ENCODE assay signal across 15 cellular contexts in genomic region chr17:43702636-43703035, GRCh38. TPM values are rescaled to one million over a fixed set of nuclear protein-coding genes. Genes with fewer than 3 reads are reported as not detected.
A peak's percentile ranks its signal among the peaks of the same experiment; 100 is the strongest.
DNase-seq lines count a peak whose midpoint lies in the region; ATAC-seq and TF ChIP-seq lines count a peak whose summit lies in the region.
"Had no signal": no experiment of that assay in that cellular context is flagged by ENCODE, and none has a peak within 500 bp of the region (broad histone marks: within the 10 kb centered on the region; RNA-seq: fewer than 3 reads in every experiment).

No MANE protein-coding gene starts in this region.

- H3K79me2 ChIP-seq in PC-9 (ENCODE audit: low read depth) = no peaks in the 10 kb centered on the region

- H3K4me3 ChIP-seq in WERI-Rb-1 (ENCODE audit: low read depth, low read length) (no peak overlapping the region), upper lobe of right lung (no peak overlapping the region), PC-9 (no peak overlapping the region), suprapubic skin (no peak overlapping the region)

- H3K27ac ChIP-seq in WERI-Rb-1 = no peak overlapping the region
- H3K27ac ChIP-seq in upper lobe of right lung = no peak overlapping the region
- no peak overlapping the region for H3K27ac ChIP-seq in PC-9
- H3K27ac ChIP-seq in suprapubic skin = no peak overlapping the region

- intact Hi-C loops in upper lobe of right lung (cut with DNase I) = no loop called here
- intact Hi-C loops in PC-9 (cut with micrococcal nuclease; ENCODE audit: unreplicated experiment) = no loop called here

- ATAC-seq in upper lobe of right lung (peak; percentile 37), GM21381 (IDR thresholded peaks at IDR 0.05; ENCODE audit: unreplicated experiment) (no peak)
- ATAC-seq: sciatic nerve; stimulated activated naive B cell treated with anti-CD40 and anti-IgM and Interleukin-4, amounts not matched to agents 10 μg/mL and 1 μg/mL and 100 μg/mL, for 72 hours had no signal

- peaks cover 3% of the 10 kb centered on the region for H3K9me3 ChIP-seq in WERI-Rb-1 (ENCODE audit: severe bottlenecking)
- H3K9me3 ChIP-seq in upper lobe of right lung = no peaks in the 10 kb centered on the region
- H3K9me3 ChIP-seq in PC-9 (ENCODE audit: insufficient read depth, low read depth) = no peaks in the 10 kb centered on the region
- H3K9me3 ChIP-seq in suprapubic skin = no peaks in the 10 kb centered on the region

- 89% methylated on average over 4 of the region's 4 CpGs for WGBS in suprapubic skin

- H3K36me3 ChIP-seq in WERI-Rb-1 (no peaks in the 10 kb centered on the region), upper lobe of right lung (no peaks in the 10 kb centered on the region), PC-9 (ENCODE audit: low read depth) (no peaks in the 10 kb centered on the region), suprapubic skin (no peaks in the 10 kb centered on the region)

- POLR2A ChIA-PET in PC-9 (lab: Charles Lee; ENCODE audit: unreplicated experiment) = interaction anchor here (0.9 kb wide), 1 partner anchor 141 kb away, joined by 6 read pairs; no protein-coding TSS in a partner anchor

- H3K27me3 ChIP-seq in WERI-Rb-1 (ENCODE audit: insufficient read depth, low read depth, severe bottlenecking) (no peaks in the 10 kb centered on the region), upper lobe of right lung (peaks cover 4% of the 10 kb centered on the region), PC-9 (ENCODE audit: insufficient read depth, low read depth) (no peaks in the 10 kb centered on the region), suprapubic skin (peaks cover 14% of the 10 kb centered on the region)

- TF ChIP-seq POLR2A in suprapubic skin (IDR thresholded peaks at IDR 0.05) = no peak

- H3K9me2 ChIP-seq in PC-9 (ENCODE audit: insufficient read depth) = no peaks in the 10 kb centered on the region

- no peak for TF ChIP-seq CTCF in WERI-Rb-1 (IDR thresholded peaks at IDR 0.05; ENCODE audit: low read depth, low read length)
- no peak for TF ChIP-seq CTCF in upper lobe of right lung (IDR thresholded peaks at IDR 0.05)
- no peak for TF ChIP-seq CTCF in PC-9 (conservative IDR thresholded peaks at IDR 0.05)
- no peak for TF ChIP-seq CTCF in suprapubic skin (IDR thresholded peaks at IDR 0.05)

- CTCF ChIA-PET in PC-9 (lab: Charles Lee) = no interaction called here

- no TSS peak for BruUV-seq in PC-9 (replicated peaks; lab: Mats Ljungman, UMichigan)

- peak; percentile 20 for DNase-seq in stimulated activated CD4-positive, alpha-beta T cell treated with anti-CD3 and anti-CD28 coated beads, Interleukin-1b, Interleukin-23, amount 100 ng/mL, for 48 hours
- no peak for DNase-seq in stimulated activated CD4-positive, alpha-beta T cell treated with anti-CD3 and anti-CD28 coated beads, Interleukin-4, amount 100 ng/mL, for 4 hours
- DNase-seq in MV-4-11 (lab: John Stamatoyannopoulos, UW) = peak; percentile 61
- peak; percentile 59 for DNase-seq in WERI-Rb-1
- no peak for DNase-seq in upper lobe of right lung
- DNase-seq in PC-9 = no peak
- no peak for DNase-seq in suprapubic skin (ENCODE audit: low spot score in 2 of 2)
- DNase-seq: amniotic stem cell; DMS79 treated with DMSO at 0.1 percent for 48 hours; stimulated activated naive B cell treated with anti-CD40 and anti-IgM and Interleukin-4, amounts not matched to agents 10 μg/mL and 1 μg/mL and 100 μg/mL, for 72 hours; T-helper 9 cell had no signal

- H3K4me1 ChIP-seq in upper lobe of right lung (no peaks in the 10 kb centered on the region), PC-9 (replicated peaks; ENCODE audit: insufficient read depth) (no peaks in the 10 kb centered on the region), suprapubic skin (peaks cover 22% of the 10 kb centered on the region)

- H3F3A ChIP-seq in PC-9 (ENCODE audit: insufficient read depth, low read depth) = peaks cover 33% of the 10 kb centered on the region; the same call in 1 of the 2 replicates

- H4K20me1 ChIP-seq in PC-9 (ENCODE audit: insufficient read depth) = no peaks in the 10 kb centered on the region

- no peak for TF ChIP-seq EP300 in suprapubic skin (IDR thresholded peaks at IDR 0.05)

- no peak overlapping the region for H3K4me2 ChIP-seq in PC-9

- H2AFZ ChIP-seq in PC-9 = no peak overlapping the region

RNA-seq across cellular contexts. Expression of gene MEOX1, which starts 40.9 kb away (rescaled TPM):
- total RNA-seq in upper lobe of right lung (1.5 TPM), PC-9 (2021) (0.25 and 0.72 TPM in 2 replicates), suprapubic skin (1 to 10 TPM; 2.7 to 6.4 (median 4.2) TPM)
- total RNA-seq: epithelial cell of proximal tubule had no signal

RNA-seq across cellular contexts. Expression of gene SOST, which starts 56.0 kb away (rescaled TPM):
- total RNA-seq in upper lobe of right lung (not detected), PC-9 (2021) (not detected in 2 replicates), suprapubic skin (not detected)
- total RNA-seq: epithelial cell of proximal tubule, liver, sciatic nerve had no signal

Comparison
In these comparisons a context has a peak if more than half of its experiments do, and no peak if none do; other contexts are left out.
1. DNase-seq: peak in stimulated activated CD4-positive, alpha-beta T cell treated with anti-CD3 and anti-CD28 coated beads, Interleukin-1b, Interleukin-23, amount 100 ng/mL, for 48 hours (single experiment), MV-4-11 (single experiment) and WERI-Rb-1 (single experiment); none in stimulated activated CD4-positive, alpha-beta T cell treated with anti-CD3 and anti-CD28 coated beads, Interleukin-4, amount 100 ng/mL, for 4 hours (0 of 2), upper lobe of right lung (single experiment), PC-9 (0 of 2) and suprapubic skin (0 of 2).